25 cellular contexts compared by ENCODE assay signal in genomic region chr12:17950898-17951297, GRCh38.
"Had no signal": no experiment of that assay in that cellular context is flagged by ENCODE, and none has a peak within 500 bp of the region (broad histone marks: within the 10 kb centered on the region; RNA-seq: fewer than 3 reads in every experiment).

No MANE protein-coding gene starts in this region.

- H3K27ac ChIP-seq: dorsolateral prefrontal cortex, epithelial cell of prostate, esophagus squamous epithelium, gastrocnemius medialis, heart right ventricle, left lung, lower lobe of right lung had no signal

- H3K4me1 ChIP-seq: esophagus squamous epithelium, gastrocnemius medialis, heart right ventricle, left lung, lower lobe of right lung had no signal

- ATAC-seq: esophagus mucosa, gastrocnemius medialis, heart right ventricle, left cardiac atrium, left lung, left ventricle myocardium superior, mucosa of descending colon had no signal

- H3K9me3 ChIP-seq: esophagus squamous epithelium, gastrocnemius medialis, left lung, lower lobe of right lung had no signal

- FAIRE-seq: colon, islet of Langerhans, keratinocyte had no signal

- H3K36me3 ChIP-seq: esophagus squamous epithelium, gastrocnemius medialis, heart right ventricle, left lung, lower lobe of right lung had no signal

- DNase-seq: cortex of kidney; dorsolateral prefrontal cortex; effector CD4-positive, alpha-beta T cell; effector memory CD4-positive, alpha-beta T cell; erythroblast; esophagus squamous epithelium; foreskin fibroblast; foreskin melanocyte; gastrocnemius medialis; glutamatergic neuron; head of caudate nucleus; heart right ventricle; hippocampal formation; left cardiac atrium; left lung; left ventricle myocardium superior; lower lobe of right lung; mesenchymal stem cell; mucosa of descending colon; naive B cell had no signal

- H3K27me3 ChIP-seq: dorsolateral prefrontal cortex, esophagus squamous epithelium, gastrocnemius medialis, heart right ventricle, left lung had no signal

- H3K4me3 ChIP-seq: dorsolateral prefrontal cortex, esophagus squamous epithelium, gastrocnemius medialis, heart right ventricle, left lung, lower lobe of right lung, mucosa of descending colon had no signal
